Comparison of ENCODE assay signal across 30 cellular contexts in the genomic region with DNA sequence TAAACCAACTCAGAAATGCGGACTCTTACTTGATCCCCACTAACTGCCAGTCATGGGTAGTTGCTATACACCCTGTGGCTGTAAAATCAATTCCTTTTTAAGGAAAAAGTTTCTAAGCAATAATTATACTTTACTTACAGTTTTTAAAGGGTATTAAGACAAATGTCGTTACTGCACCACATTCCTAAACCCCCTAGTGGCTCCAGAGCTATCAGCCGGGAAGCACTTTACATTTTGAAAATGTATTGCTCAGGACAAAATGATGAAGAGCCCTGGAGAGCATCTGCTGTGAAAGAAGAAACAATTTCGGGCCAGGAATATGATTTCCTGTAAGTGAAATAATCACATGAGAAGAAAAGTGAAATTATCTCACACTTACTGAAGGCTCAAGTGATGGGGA. TPM values are rescaled to one million over a fixed set of nuclear protein-coding genes. Genes with fewer than 3 reads are reported as not detected.
"Had no signal": no experiment of that assay in that cellular context is flagged by ENCODE, and none has a peak within 500 bp of the region (broad histone marks: within the 10 kb centered on the region; RNA-seq: fewer than 3 reads in every experiment).

No MANE protein-coding gene starts in this region.

- H3K4me3 Mint-ChIP-seq: activated CD4-positive, alpha-beta T cell treated with anti-CD3 and anti-CD28 coated beads for 36 hours; activated CD4-positive, alpha-beta T cell treated with anti-CD3 and anti-CD28 coated beads, Interleukin-2, amount 10 ng/mL, durations not matched to agents 24 days and 14 days; activated CD8-positive, alpha-beta T cell treated with anti-CD3 and anti-CD28 coated beads for 36 hours; activated naive CD8-positive, alpha-beta T cell; activated T-cell treated with anti-CD3 and anti-CD28 coated beads, Interleukin-2, amount 50 U/mL, for 4 hours; activated T-helper 17 cell treated with anti-CD3 and anti-CD28 coated beads, Interleukin-2, amount 50 U/mL, for 72 hours; effector memory CD8-positive, alpha-beta T cell; T-helper 17 cell; T-helper 2 cell treated with Interferon-gamma antibody and Interleukin-4, amounts not matched to agents 5 μg/mL and 100 μg/mL, for 36 hours had no signal

- H3K9me3 Mint-ChIP-seq: activated CD8-positive, alpha-beta T cell treated with anti-CD3 and anti-CD28 coated beads for 36 hours had no signal

- H3K36me3 ChIP-seq: esophagus squamous epithelium, heart left ventricle, WERI-Rb-1 had no signal

- ATAC-seq: activated CD4-positive, alpha-beta T cell treated with anti-CD3 and anti-CD28 coated beads for 36 hours; activated CD8-positive, alpha-beta T cell treated with anti-CD3 and anti-CD28 coated beads for 36 hours; activated T-cell treated with anti-CD3 and anti-CD28 coated beads, Interleukin-2, amount 50 U/mL, for 4 hours; activated T-helper 17 cell treated with anti-CD3 and anti-CD28 coated beads, Interleukin-2, amount 50 U/mL, for 72 hours; effector memory CD8-positive, alpha-beta T cell; heart left ventricle; T-helper 17 cell had no signal

- H3K4me1 Mint-ChIP-seq: activated CD4-positive, alpha-beta T cell treated with anti-CD3 and anti-CD28 coated beads for 36 hours; activated CD4-positive, alpha-beta T cell treated with anti-CD3 and anti-CD28 coated beads, Interleukin-2, amount 10 ng/mL, durations not matched to agents 24 days and 14 days; activated T-helper 17 cell treated with anti-CD3 and anti-CD28 coated beads, Interleukin-2, amount 50 U/mL, for 72 hours; T-helper 17 cell had no signal

- H3K36me3 Mint-ChIP-seq: activated naive CD8-positive, alpha-beta T cell had no signal

- H3K27me3 Mint-ChIP-seq: activated CD4-positive, alpha-beta T cell treated with anti-CD3 and anti-CD28 coated beads for 36 hours; activated CD4-positive, alpha-beta T cell treated with anti-CD3 and anti-CD28 coated beads, Interleukin-2, amount 10 ng/mL, durations not matched to agents 24 days and 14 days; activated CD8-positive, alpha-beta T cell treated with anti-CD3 and anti-CD28 coated beads for 36 hours; effector memory CD8-positive, alpha-beta T cell; T-helper 17 cell had no signal

- H3K9me3 ChIP-seq: esophagus squamous epithelium, heart left ventricle had no signal

- H3K27ac ChIP-seq: epithelial cell of prostate, esophagus squamous epithelium, heart left ventricle, WERI-Rb-1 had no signal

- H3K4me3 ChIP-seq: esophagus squamous epithelium, heart left ventricle had no signal

- H3K27ac Mint-ChIP-seq: activated CD4-positive, alpha-beta T cell treated with anti-CD3 and anti-CD28 coated beads for 36 hours; activated CD4-positive, alpha-beta T cell treated with anti-CD3 and anti-CD28 coated beads, Interleukin-2, amount 10 ng/mL, durations not matched to agents 24 days and 14 days; activated CD8-positive, alpha-beta T cell treated with anti-CD3 and anti-CD28 coated beads for 36 hours; activated naive CD8-positive, alpha-beta T cell; activated T-helper 17 cell treated with anti-CD3 and anti-CD28 coated beads, Interleukin-2, amount 50 U/mL, for 72 hours; effector memory CD8-positive, alpha-beta T cell; T-helper 17 cell; T-helper 2 cell treated with Interferon-gamma antibody and Interleukin-4, amounts not matched to agents 5 μg/mL and 100 μg/mL, for 36 hours had no signal

- H3K27me3 ChIP-seq: esophagus squamous epithelium, heart left ventricle had no signal

- DNase-seq: activated CD4-positive, alpha-beta T cell treated with anti-CD3 and anti-CD28 coated beads for 36 hours; activated CD4-positive, alpha-beta T cell treated with anti-CD3 and anti-CD28 coated beads, Interleukin-2, amount 10 ng/mL, durations not matched to agents 24 days and 14 days; activated CD4-positive, alpha-beta T cell treated with anti-CD3 and anti-CD28 coated beads, Interleukin-2, amount 50 U/mL, for 4 hours; activated CD4-positive, CD25-positive, alpha-beta regulatory T cell; activated CD4-positive, CD25-positive, alpha-beta regulatory T cell treated with anti-CD3 and anti-CD28 coated beads, Interleukin-2, amount 50 U/mL, for 72 hours; activated CD8-positive, alpha-beta memory T cell treated with anti-CD3 and anti-CD28 coated beads for 24 hours; activated CD8-positive, alpha-beta T cell treated with anti-CD3 and anti-CD28 coated beads for 36 hours; activated effector memory CD4-positive, alpha-beta T cell treated with Interleukin-2 at 50 U/mL for 16 hours; activated gamma-delta T cell treated with Interleukin-2 at 50 U/mL for 16 hours; activated naive CD4-positive, alpha-beta T cell treated with anti-CD3 and anti-CD28 coated beads, Interleukin-2, amount 50 U/mL, for 16 hours; activated naive CD4-positive, alpha-beta T cell treated with Interleukin-2 at 50 U/mL for 16 hours; activated T-cell treated with anti-CD3 and anti-CD28 coated beads, Interleukin-2, amount 50 U/mL, for 4 hours; amniotic stem cell; anterior cingulate cortex; caudate nucleus; cortex of kidney; dermis blood vessel endothelial cell; effector CD4-positive, alpha-beta T cell; effector memory CD8-positive, alpha-beta T cell; esophagus squamous epithelium; foreskin fibroblast; heart left ventricle; T-helper 1 cell; T-helper 17 cell; T1000; WERI-Rb-1 had no signal

RNA-seq across cellular contexts. Expression of gene DCLK1, which starts 36.7 kb away (rescaled TPM):
- total RNA-seq: activated CD4-positive, alpha-beta T cell treated with anti-CD3 and anti-CD28 coated beads for 36 hours; activated CD4-positive, alpha-beta T cell treated with anti-CD3 and anti-CD28 coated beads, Interleukin-2, amount 10 ng/mL, durations not matched to agents 24 days and 14 days; activated CD8-positive, alpha-beta T cell treated with anti-CD3 and anti-CD28 coated beads for 36 hours; activated T-cell treated with anti-CD3 and anti-CD28 coated beads, Interleukin-2, amount 50 U/mL, for 4 hours; activated T-helper 17 cell treated with anti-CD3 and anti-CD28 coated beads, Interleukin-2, amount 50 U/mL, for 72 hours; T-helper 17 cell had no signal
